16 cellular contexts compared by ENCODE assay signal in the genomic region with DNA sequence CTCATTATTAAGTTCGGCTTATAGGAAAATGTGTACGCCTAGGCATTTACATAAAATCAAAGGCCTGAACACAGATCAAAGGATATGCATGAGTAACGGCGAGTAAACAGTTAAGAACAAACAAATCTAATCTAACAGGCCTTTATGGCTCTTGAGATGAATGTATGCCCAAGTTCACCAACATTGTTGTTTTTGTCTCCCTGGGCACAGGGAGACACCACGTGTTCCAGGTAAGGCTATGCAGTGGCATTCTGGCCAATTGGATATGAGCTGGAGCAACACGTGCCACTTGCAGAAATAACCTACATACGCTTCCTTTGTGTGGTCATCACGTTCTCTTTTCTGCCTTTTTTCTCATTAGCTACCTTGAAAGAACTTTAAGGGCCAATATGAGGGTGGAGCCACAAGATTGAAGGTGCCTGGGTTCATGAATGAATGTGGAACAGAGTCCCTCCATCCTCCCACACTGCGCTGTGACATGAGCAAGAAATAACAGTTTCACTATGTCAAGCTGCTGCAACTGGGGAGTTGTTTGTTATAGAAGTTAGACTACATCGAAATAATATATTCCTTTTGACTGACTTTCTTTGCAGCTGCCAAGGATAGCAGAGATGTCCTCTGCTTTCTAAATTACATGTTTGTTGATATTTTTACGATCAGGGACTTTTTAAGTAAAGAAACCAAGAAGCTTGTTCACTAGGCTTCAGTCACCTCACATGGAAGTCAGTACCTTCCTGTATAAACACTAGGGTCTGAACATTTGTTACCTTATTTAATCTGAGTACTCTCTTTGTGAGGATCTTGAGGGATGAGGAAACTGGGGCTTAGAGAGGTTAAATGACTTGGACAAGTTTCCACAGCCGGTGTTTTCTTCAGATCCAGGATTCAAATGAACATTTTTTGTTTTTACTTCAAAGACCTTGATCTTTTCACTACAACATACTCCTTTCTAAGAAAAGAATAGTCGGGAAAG.
DNase-seq lines count a peak whose midpoint lies in the region; ATAC-seq, FAIRE-seq and TF ChIP-seq lines count a peak whose summit lies in the region.
"Had no signal": no experiment of that assay in that cellular context is flagged by ENCODE, and none has a peak within 500 bp of the region (broad histone marks: within the 10 kb centered on the region; RNA-seq: fewer than 3 reads in every experiment).

No MANE protein-coding gene starts in this region.

- H3K27me3 ChIP-seq in GM23248 (replicated peaks; ENCODE audit: insufficient read depth): no peaks in the 10 kb centered on the region
- H3K27me3 ChIP-seq in A673 (replicated peaks; ENCODE audit: insufficient read depth, low read depth, low read length, poor library complexity): no peaks in the 10 kb centered on the region
- H3K27me3 ChIP-seq: heart right ventricle, neural progenitor cell had no signal

- TF ChIP-seq POLR2A in H54 (IDR thresholded peaks at IDR 0.05; ENCODE audit: low read depth, low read length): no peak

- BruUV-seq in A673 (replicated peaks; lab: Mats Ljungman, UMichigan): no TSS peak

- POLR2A ChIA-PET in A673 (lab: Charles Lee; ENCODE audit: low non-redundant PET): no interaction called here

- H3K27ac ChIP-seq in VCaP: peak overlapping the region; percentile 57
- no peak overlapping the region for H3K27ac ChIP-seq in GM23248
- no peak overlapping the region for H3K27ac ChIP-seq in A673 (ENCODE audit: low read depth, low read length, poor library complexity, severe bottlenecking)
- H3K27ac ChIP-seq: heart right ventricle, neural progenitor cell had no signal

- no peaks in the 10 kb centered on the region for H3K9me3 ChIP-seq in GM23248 (ENCODE audit: low read depth)
- no peaks in the 10 kb centered on the region for H3K9me3 ChIP-seq in A673 (ENCODE audit: low read depth, low read length, poor library complexity, severe bottlenecking)

- no peaks in the 10 kb centered on the region for H3F3A ChIP-seq in GM23248 (ENCODE audit: insufficient read depth)

- FAIRE-seq in H54 (lab: Jason Lieb, UNC): peak; percentile 11
- FAIRE-seq: A204.1, D721Med had no signal

- peaks cover 50% of the 10 kb centered on the region for H3K9me3 Mint-ChIP-seq in nephron progenitor cell

- H3K4me1 ChIP-seq in GM23248 (ENCODE audit: insufficient read depth) (no peaks in the 10 kb centered on the region), A673 (ENCODE audit: insufficient read depth, low read length, poor library complexity, severe bottlenecking) (peaks cover 9% of the 10 kb centered on the region)
- H3K4me1 ChIP-seq: neural progenitor cell had no signal

- H3K27me3 Mint-ChIP-seq in nephron progenitor cell (ENCODE audit: low read depth, poor library complexity): no peaks in the 10 kb centered on the region
- H3K27me3 Mint-ChIP-seq: activated CD4-positive, alpha-beta T cell treated with anti-CD3 and anti-CD28 coated beads, Interleukin-2, amount 10 ng/mL, durations not matched to agents 7 days and 5 days; T-cell had no signal

- H3K4me2 ChIP-seq in GM23248 (ENCODE audit: unreplicated experiment): no peak overlapping the region
- H3K4me2 ChIP-seq: neural progenitor cell had no signal

- no peak for DNase-seq in activated CD4-positive, CD25-positive, alpha-beta regulatory T cell treated with anti-CD3 and anti-CD28 coated beads, Interleukin-2, amount 50 U/mL, for 72 hours
- no peak for DNase-seq in H54 (ENCODE audit: insufficient read length, low spot score)
- no peak for DNase-seq in nephron progenitor cell
- DNase-seq in GM23248: no peak
- DNase-seq in A673 (ENCODE audit: low spot score): no peak
- DNase-seq: activated CD4-positive, alpha-beta T cell treated with anti-CD3 and anti-CD28 coated beads, Interleukin-2, amount 10 ng/mL, durations not matched to agents 7 days and 5 days; activated naive CD4-positive, alpha-beta T cell treated with anti-CD3 and anti-CD28 coated beads for 36 hours; heart right ventricle; NCI-H2171 had no signal

- peak overlapping the region; percentile 72 for H3K27ac Mint-ChIP-seq in nephron progenitor cell
- H3K27ac Mint-ChIP-seq: activated CD4-positive, alpha-beta T cell treated with anti-CD3 and anti-CD28 coated beads, Interleukin-2, amount 10 ng/mL, durations not matched to agents 7 days and 5 days; activated naive CD4-positive, alpha-beta T cell treated with anti-CD3 and anti-CD28 coated beads for 36 hours; neural progenitor cell had no signal

- H3K9me2 ChIP-seq in GM23248 (ENCODE audit: insufficient read depth): no peaks in the 10 kb centered on the region

- ATAC-seq in activated CD4-positive, CD25-positive, alpha-beta regulatory T cell treated with anti-CD3 and anti-CD28 coated beads, Interleukin-2, amount 50 U/mL, for 24 hours: peak; percentile 69 to 79
- no peak for ATAC-seq in GM21447 (IDR thresholded peaks at IDR 0.05; ENCODE audit: unreplicated experiment)
- ATAC-seq: heart right ventricle had no signal

- H4K20me1 ChIP-seq in GM23248 (ENCODE audit: insufficient read depth): no peaks in the 10 kb centered on the region

- no peaks in the 10 kb centered on the region for H3K79me2 ChIP-seq in GM23248 (ENCODE audit: insufficient read depth)

- 95% methylated on average over 13 of the region's 13 CpGs for WGBS in GM23248 (ENCODE audit: low coverage in 1 of 2, low lambda C conversion rate in 2 of 2, missing lambda C conversion rate in 2 of 2), 2 experiments

- intact Hi-C loops in A673 (cut with micrococcal nuclease; ENCODE audit: unreplicated experiment): no loop called here

- in situ Hi-C loops in GM23248 (cut with MboI): no loop called here

- peaks cover 43% of the 10 kb centered on the region for H3K36me3 Mint-ChIP-seq in nephron progenitor cell (ENCODE audit: low read depth)
- H3K36me3 Mint-ChIP-seq: neural progenitor cell, T-cell had no signal

- H3K4me3 Mint-ChIP-seq in nephron progenitor cell: no peak overlapping the region
- H3K4me3 Mint-ChIP-seq: activated CD4-positive, alpha-beta T cell treated with anti-CD3 and anti-CD28 coated beads, Interleukin-2, amount 10 ng/mL, durations not matched to agents 7 days and 5 days; activated naive CD4-positive, alpha-beta T cell treated with anti-CD3 and anti-CD28 coated beads for 36 hours; neural progenitor cell had no signal

- TF ChIP-seq CTCF in VCaP (conservative IDR thresholded peaks at IDR 0.05) (no peak), nephron progenitor cell (IDR thresholded peaks at IDR 0.05) (no peak), A673 (conservative IDR thresholded peaks at IDR 0.05; ENCODE audit: low read depth, low read length) (no peak)

- no peak overlapping the region for H3K4me3 ChIP-seq in GM23248
- no peak overlapping the region for H3K4me3 ChIP-seq in A673 (ENCODE audit: low read depth, low read length, poor library complexity, severe bottlenecking)
- H3K4me3 ChIP-seq: heart right ventricle, neural progenitor cell had no signal

- H3K9ac ChIP-seq in GM23248: no peak overlapping the region
- H3K9ac ChIP-seq: neural progenitor cell had no signal

- peaks cover 13% of the 10 kb centered on the region for H3K4me1 Mint-ChIP-seq in nephron progenitor cell
- H3K4me1 Mint-ChIP-seq: neural progenitor cell had no signal

- no peaks in the 10 kb centered on the region for H3K36me3 ChIP-seq in GM23248 (ENCODE audit: low read depth)
- no peaks in the 10 kb centered on the region for H3K36me3 ChIP-seq in A673 (ENCODE audit: insufficient read depth, low read length, poor library complexity, severe bottlenecking)
- H3K36me3 ChIP-seq: heart right ventricle, neural progenitor cell had no signal

- no peak overlapping the region for H2AFZ ChIP-seq in GM23248
- H2AFZ ChIP-seq: neural progenitor cell had no signal

- CTCF ChIA-PET in A673 (lab: Charles Lee): no interaction called here
